Comparison of ENCODE assay signal across 11 cellular contexts in the genomic region with DNA sequence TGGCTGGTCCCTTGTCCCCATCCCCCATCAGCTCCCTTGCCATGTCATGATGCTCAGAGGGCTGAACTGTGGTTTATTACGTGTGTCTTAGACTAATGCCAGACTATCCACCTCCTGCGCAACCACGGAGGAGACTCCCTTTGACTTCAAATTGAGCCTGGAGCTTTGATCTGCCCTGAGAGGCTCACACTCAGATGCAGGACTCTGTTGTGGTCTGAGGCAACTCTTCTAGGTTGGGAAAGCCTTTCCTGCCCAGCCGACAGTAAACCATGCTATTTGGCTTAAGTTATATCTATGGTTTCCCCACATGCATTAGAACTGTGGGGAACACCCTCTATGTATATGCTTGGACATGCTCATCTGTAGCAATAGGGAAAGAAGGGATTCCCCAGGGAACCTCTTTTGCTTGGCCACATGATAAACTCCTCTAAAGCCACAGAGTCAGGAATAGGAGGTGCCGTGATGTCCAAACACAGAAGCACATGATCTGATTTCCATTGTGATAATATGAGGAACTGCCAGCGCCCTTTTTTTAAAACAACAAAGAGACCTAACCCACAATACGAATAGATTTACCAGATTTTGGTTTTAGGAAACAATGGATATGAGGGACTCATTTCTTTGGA. TPM values are rescaled to one million over a fixed set of nuclear protein-coding genes. Genes with fewer than 3 reads are reported as not detected.
DNase-seq lines count a peak whose midpoint lies in the region; ATAC-seq and TF ChIP-seq lines count a peak whose summit lies in the region.
"Had no signal": no experiment of that assay in that cellular context is flagged by ENCODE, and none has a peak within 500 bp of the region (broad histone marks: within the 10 kb centered on the region; RNA-seq: fewer than 3 reads in every experiment).

No MANE protein-coding gene starts in this region.

- H3K27ac ChIP-seq in smooth muscle cell (ENCODE audit: low read depth), result peak overlapping the region; percentile 95

- H4K20me1 ChIP-seq in smooth muscle cell (ENCODE audit: low read depth), result no peaks in the 10 kb centered on the region

- no peaks in the 10 kb centered on the region for H3K36me3 ChIP-seq in smooth muscle cell (ENCODE audit: low read depth)

- no peak for TF ChIP-seq CTCF in fibroblast of mammary gland (conservative IDR thresholded peaks at IDR 0.05; ENCODE audit: control insufficient read depth, insufficient read depth, low read depth, low read length)
- no peak for TF ChIP-seq CTCF in smooth muscle cell (IDR thresholded peaks at IDR 0.05; ENCODE audit: borderline replicate concordance, insufficient read depth, poor library complexity, severe bottlenecking)

- ATAC-seq in T-helper 17 cell (peak; percentile 52), GM18498 (IDR thresholded peaks at IDR 0.05; ENCODE audit: unreplicated experiment) (no peak), HG03135 (IDR thresholded peaks at IDR 0.05; ENCODE audit: unreplicated experiment) (no peak)

- H3K27me3 ChIP-seq in smooth muscle cell (ENCODE audit: low read depth), result no peaks in the 10 kb centered on the region

- H3K9ac ChIP-seq in smooth muscle cell (ENCODE audit: low read depth), result peak overlapping the region; percentile 82

- 23% methylated on average over 7 of the region's 7 CpGs for WGBS in smooth muscle cell (ENCODE audit: low lambda C conversion rate)

- H3K27ac Mint-ChIP-seq in T-helper 17 cell, result no peak overlapping the region

- peaks cover 17% of the 10 kb centered on the region for H3K4me1 Mint-ChIP-seq in T-helper 17 cell

- no peaks in the 10 kb centered on the region for H3K27me3 Mint-ChIP-seq in T-helper 17 cell

- peaks cover 21% of the 10 kb centered on the region for H3K4me1 ChIP-seq in smooth muscle cell (ENCODE audit: low read depth)

- H3K4me3 Mint-ChIP-seq in T-helper 17 cell, result no peak overlapping the region

- H3K79me2 ChIP-seq in smooth muscle cell (ENCODE audit: low read depth), result no peaks in the 10 kb centered on the region

- H3K9me3 ChIP-seq in T-helper 17 cell (ENCODE audit: control insufficient read depth, low read length, poor library complexity, severe bottlenecking) (no peaks in the 10 kb centered on the region), smooth muscle cell (replicated peaks; ENCODE audit: low read depth) (no peaks in the 10 kb centered on the region)

- peak overlapping the region; percentile 75 for H3K4me2 ChIP-seq in smooth muscle cell

- no peaks in the 10 kb centered on the region for H3K36me3 Mint-ChIP-seq in T-helper 17 cell (ENCODE audit: low read depth)

- no peak overlapping the region for H3K4me3 ChIP-seq in Jurkat, Clone E6-1 (ENCODE audit: low read length)
- H3K4me3 ChIP-seq in fibroblast of mammary gland (ENCODE audit: control insufficient read depth, low read depth, low read length) (no peak overlapping the region), smooth muscle cell (no peak overlapping the region)

- DNase-seq in Jurkat, Clone E6-1 (ENCODE audit: low read depth, low spot score), result peak; percentile 37
- DNase-seq in T-helper 17 cell (no peak), fibroblast of mammary gland (ENCODE audit: low read depth) (peak; percentile 35), smooth muscle cell (lab: John Stamatoyannopoulos, UW; ENCODE audit: unreplicated experiment) (no peak), DMS 273 (lab: John Stamatoyannopoulos, UW; ENCODE audit: unreplicated experiment) (no peak), Ammon's horn (ENCODE audit: low spot score) (no peak)
- DNase-seq: activated effector memory CD4-positive, alpha-beta T cell treated with anti-CD3 and anti-CD28 coated beads, Interleukin-2, amount 50 U/mL, for 16 hours; DMS53; NCI-H1092 treated with DMSO at 0.1 percent for 48 hours had no signal

- H2AFZ ChIP-seq in smooth muscle cell (ENCODE audit: low read depth), result peak overlapping the region; percentile 69

- peaks cover 8% of the 10 kb centered on the region for H3F3A ChIP-seq in smooth muscle cell (ENCODE audit: low read depth)

RNA-seq across cellular contexts. Expression of gene LGALS3, which starts 11.1 kb away (rescaled TPM):
- not detected for polyA plus RNA-seq in Jurkat, Clone E6-1 (2012; ENCODE audit: insufficient read depth, insufficient read length)
- total RNA-seq in T-helper 17 cell (10 to 100 TPM; 38.7 to 49.8 TPM), smooth muscle cell (166 and 170 TPM in 2 replicates)
- 201 and 234 TPM in 2 replicates for polyA plus RNA-seq in smooth muscle cell

Comparison
In these comparisons a context has a peak if more than half of its experiments do, and no peak if none do; other contexts are left out.
1. DNase-seq: peak in Jurkat, Clone E6-1 (single experiment) and fibroblast of mammary gland (single experiment); none in T-helper 17 cell (0 of 3), smooth muscle cell (single experiment), DMS 273 (single experiment) and Ammon's horn (single experiment).